Comparison of ENCODE assay signal across 8 cellular contexts in genomic region chr14:22929104-22929847, GRCh38. TPM values are rescaled to one million over a fixed set of nuclear protein-coding genes. Genes with fewer than 3 reads are reported as not detected.
DNase-seq lines count a peak whose midpoint lies in the region; ATAC-seq and TF ChIP-seq lines count a peak whose summit lies in the region.

PRMT5 (minus strand) TSS chr14:22929376; CDS start chr14:22929361, 15 bp downstream.

- H3K36me3 Mint-ChIP-seq in activated naive CD8-positive, alpha-beta T cell treated with anti-CD3 and anti-CD28 coated beads, Interleukin-2, amount 50 U/mL, for 24 hours (ENCODE audit: low read depth) = peaks cover 34% of the 10 kb centered on the region

- peak within 1 kb of the TSS; percentile 78 for H2AFZ ChIP-seq in SU-DHL-6 (ENCODE audit: low read depth, low read length, severe bottlenecking)

- 0% methylated on average over 47 of the region's 47 CpGs for WGBS in ovary, 3 donors
- WGBS in thyroid gland, 2 donors = 0% methylated on average over 46 of the region's 47 CpGs

- H3K9ac ChIP-seq in SU-DHL-6 (ENCODE audit: low read length) = peak within 1 kb of the TSS; percentile 85

- no peaks in the 10 kb centered on the region for H3K9me3 Mint-ChIP-seq in activated naive CD8-positive, alpha-beta T cell treated with anti-CD3 and anti-CD28 coated beads, Interleukin-2, amount 50 U/mL, for 24 hours

- no peaks in the 10 kb centered on the region for H3K27me3 ChIP-seq in SU-DHL-6 (ENCODE audit: low read length)
- H3K27me3 ChIP-seq in ovary = no peaks in the 10 kb centered on the region
- H3K27me3 ChIP-seq in thyroid gland = no peaks in the 10 kb centered on the region

- H3K27ac ChIP-seq in SU-DHL-6 (ENCODE audit: low read depth, low read length) (peak within 1 kb of the TSS; percentile 45), ovary (peak within 1 kb of the TSS; percentile 77 to 92), thyroid gland (peak within 1 kb of the TSS; percentile 63 to 87 (median 79))

- H3K4me1 ChIP-seq in ovary (ENCODE audit: insufficient read depth) (peaks cover 3% of the 10 kb centered on the region), thyroid gland (peaks cover 6 to 10% of the 10 kb centered on the region in 2 donors)

- no peaks in the 10 kb centered on the region for H3K9me2 ChIP-seq in SU-DHL-6 (replicated peaks; ENCODE audit: insufficient read depth, low read length)

- peaks cover 3% of the 10 kb centered on the region; the same call in 1 of the 2 replicates for H3K36me3 ChIP-seq in SU-DHL-6 (ENCODE audit: low read length)
- no peaks in the 10 kb centered on the region for H3K36me3 ChIP-seq in ovary
- peaks cover 5 to 20% of the 10 kb centered on the region in 2 donors for H3K36me3 ChIP-seq in thyroid gland

- H3K27ac Mint-ChIP-seq in activated naive CD8-positive, alpha-beta T cell treated with anti-CD3 and anti-CD28 coated beads, Interleukin-2, amount 50 U/mL, for 24 hours = no peak within 1 kb of the TSS

- peaks cover 14% of the 10 kb centered on the region for H3K79me2 ChIP-seq in SU-DHL-6 (ENCODE audit: insufficient read depth, low read length)

- peak within 1 kb of the TSS; percentile 69 for H3K4me2 ChIP-seq in SU-DHL-6 (ENCODE audit: low read depth, low read length, poor library complexity, severe bottlenecking)

- TF ChIP-seq CTCF in GM12875 (IDR thresholded peaks at IDR 0.05; ENCODE audit: borderline replicate concordance, insufficient read depth, low read depth, low read length) = no peak
- TF ChIP-seq CTCF in SU-DHL-6 (IDR thresholded peaks at IDR 0.05; ENCODE audit: insufficient read depth, low read length, poor library complexity, severe bottlenecking) = no peak
- TF ChIP-seq CTCF in ovary (IDR thresholded peaks at IDR 0.05) = no peak
- peak in 1 of 6 experiments; percentile 3 for TF ChIP-seq CTCF in thyroid gland (IDR thresholded peaks at IDR 0.05)

- H3K4me3 ChIP-seq in GM12875 (ENCODE audit: low read depth, low read length) (peak within 1 kb of the TSS; percentile 68), SU-DHL-6 (ENCODE audit: insufficient read depth, low read length, poor library complexity, severe bottlenecking) (peak within 1 kb of the TSS; percentile 87), ovary (peak within 1 kb of the TSS; percentile 73), thyroid gland (replicated peaks in 1 of 3) (peak within 1 kb of the TSS; percentile 30 to 83 (median 77))

- intact Hi-C loops in Right ventricle myocardium inferior (cut with DNase I) (loop anchor here (2.0 to 5.0 kb wide), 3 partner anchors 58 to 1188 kb away; partner anchors contain the start of genes CDH24 and LRP10), ovary (cut with DNase I) (loop anchor here in 1 of 4 donors (2.0 kb wide), 1 partner anchor 56 kb away; no protein-coding TSS in a partner anchor), thyroid gland (cut with DNase I) (no loop called here)

- peaks cover 37% of the 10 kb centered on the region for H3K4me1 Mint-ChIP-seq in activated naive CD8-positive, alpha-beta T cell treated with anti-CD3 and anti-CD28 coated beads, Interleukin-2, amount 50 U/mL, for 24 hours

- no peak for TF ChIP-seq EP300 in ovary (IDR thresholded peaks at IDR 0.05)

- no peaks in the 10 kb centered on the region for H4K20me1 ChIP-seq in SU-DHL-6 (ENCODE audit: low read depth, low read length)

- TF ChIP-seq POLR2A in ovary (IDR thresholded peaks at IDR 0.05) (peak; percentile 93), thyroid gland (IDR thresholded peaks at IDR 0.05) (peak; percentile 63 to 91)

- peak; percentile 91 for ATAC-seq in HG02763 (IDR thresholded peaks at IDR 0.05; ENCODE audit: unreplicated experiment)
- peak; percentile 97 for ATAC-seq in activated naive CD8-positive, alpha-beta T cell treated with anti-CD3 and anti-CD28 coated beads, Interleukin-2, amount 50 U/mL, for 24 hours
- peak; percentile 98 for ATAC-seq in Right ventricle myocardium inferior

- no peaks in the 10 kb centered on the region for H3K27me3 Mint-ChIP-seq in activated naive CD8-positive, alpha-beta T cell treated with anti-CD3 and anti-CD28 coated beads, Interleukin-2, amount 50 U/mL, for 24 hours

- DNase-seq in NCI-H1417 (lab: John Stamatoyannopoulos, UW) (peak; percentile 99 to 100 (median 99)), Right ventricle myocardium inferior (ENCODE audit: missing footprints) (peak; percentile 98), ovary (peak; percentile 98 to 100 (median 99)), thyroid gland (peak; percentile 100)
- peak; percentile 93 for DNase-seq in activated naive CD8-positive, alpha-beta T cell treated with anti-CD3 and anti-CD28 coated beads, Interleukin-2, amount 50 U/mL, for 24 hours

- peaks cover 11% of the 10 kb centered on the region; the same call in 1 of the 2 replicates for H3F3A ChIP-seq in SU-DHL-6 (ENCODE audit: insufficient read depth)

- no peak within 1 kb of the TSS for H3K4me3 Mint-ChIP-seq in activated naive CD8-positive, alpha-beta T cell treated with anti-CD3 and anti-CD28 coated beads, Interleukin-2, amount 50 U/mL, for 24 hours

- H3K9me3 ChIP-seq in SU-DHL-6 (ENCODE audit: insufficient read depth, low read length) = no peaks in the 10 kb centered on the region
- H3K9me3 ChIP-seq in ovary = no peaks in the 10 kb centered on the region
- no peaks in the 10 kb centered on the region for H3K9me3 ChIP-seq in thyroid gland

RNA-seq across cellular contexts. Expression of gene PRMT5, which starts in this region (rescaled TPM):
- 48.7 TPM for total RNA-seq in Right ventricle myocardium inferior
- 10 to 100 TPM; 37.6 to 92.3 (median 65.4) TPM for total RNA-seq in ovary
- polyA plus RNA-seq in ovary = 100 to 1,000 TPM in 1 of 2 donors, 10 to 100 TPM in 1; 40.2 to 109 TPM
- total RNA-seq in thyroid gland = 10 to 100 TPM; 60.7 to 73.8 (median 63.2) TPM

Comparison
In these comparisons a context has a peak if more than half of its experiments do, and no peak if none do; other contexts are left out.
1. Peak in every context shown above with its lines: DNase-seq, ATAC-seq, H3K4me3 ChIP-seq and H3K27ac ChIP-seq.